2 cellular contexts compared by ENCODE assay signal in genomic region chr9:34025811-34026210, GRCh38.
TF ChIP-seq lines count a peak whose summit lies in the region.

No MANE protein-coding gene starts in this region.

TF ChIP-seq in K562, 482 proteins besides CTCF, POLR2A, EP300 and RAD21:
- TF ChIP-seq E2F3 (CRISPR knock-in tag; IDR thresholded peaks at IDR 0.05): no peak
- TF ChIP-seq HMBOX1 (IDR thresholded peaks at IDR 0.05): peak; percentile 41; the same call in 1 of the 2 replicates
- TF ChIP-seq ZNF316 (IDR thresholded peaks at IDR 0.05): peak; percentile 65
- TF ChIP-seq C11orf30 (IDR thresholded peaks at IDR 0.05; ENCODE audit: low read depth): peak; percentile 42; the same call in 1 of the 2 replicates

TF ChIP-seq in HepG2, 621 proteins besides CTCF, POLR2A, EP300 and RAD21:
- TF ChIP-seq NR2F6 (IDR thresholded peaks at IDR 0.05) (no peak), NR2F6 (CRISPR knock-in tag; IDR thresholded peaks at IDR 0.05) (no peak), ZC3H13 (CRISPR knock-in tag; IDR thresholded peaks at IDR 0.05) (no peak), ZC3H4 (CRISPR knock-in tag; IDR thresholded peaks at IDR 0.05; ENCODE audit: borderline replicate concordance) (no peak), ZNF557 (CRISPR knock-in tag; IDR thresholded peaks at IDR 0.05) (no peak), MAFF (IDR thresholded peaks at IDR 0.05; ENCODE audit: low read depth, low read length) (peak; percentile 49; the same call in 1 of the 2 replicates), MAFK (conservative IDR thresholded peaks at IDR 0.05 in 1 of 2, IDR thresholded peaks at IDR 0.05 in 1 of 2; ENCODE audit: low read length in 2 of 2) (peak; percentile 6 to 55; a peak in 2 of 4 replicates), ZNF318 (CRISPR knock-in tag; IDR thresholded peaks at IDR 0.05) (no peak), TBP (CRISPR knock-in tag; IDR thresholded peaks at IDR 0.05) (no peak), PATZ1 (CRISPR knock-in tag; IDR thresholded peaks at IDR 0.05) (no peak), ETV5 (CRISPR knock-in tag; IDR thresholded peaks at IDR 0.05; ENCODE audit: borderline replicate concordance) (no peak), ELK4 (CRISPR knock-in tag; IDR thresholded peaks at IDR 0.05; ENCODE audit: borderline replicate concordance) (no peak), ZNF329 (CRISPR knock-in tag; IDR thresholded peaks at IDR 0.05; ENCODE audit: low read depth) (no peak), ZNF33B (CRISPR knock-in tag; IDR thresholded peaks at IDR 0.05) (no peak), ZFP90 (CRISPR knock-in tag; IDR thresholded peaks at IDR 0.05; ENCODE audit: borderline replicate concordance) (no peak)
